ENCODE assay signal across 37 cellular contexts in genomic region chr3:184066211-184066610, GRCh38. TPM values are rescaled to one million over a fixed set of nuclear protein-coding genes. Genes with fewer than 3 reads are reported as not detected.
"Had no signal": no experiment of that assay in that cellular context is flagged by ENCODE, and none has a peak within 500 bp of the region (broad histone marks: within the 10 kb centered on the region; RNA-seq: fewer than 3 reads in every experiment).

No MANE protein-coding gene starts in this region.

- H3K27me3 Mint-ChIP-seq: type B pancreatic cell had no signal

- H3K4me1 ChIP-seq: right lobe of liver, uterus had no signal

- DNase-seq: activated CD4-positive, alpha-beta T cell treated with anti-CD3 and anti-CD28 coated beads for 4 hours; activated CD4-positive, alpha-beta T cell treated with anti-CD3 and anti-CD28 coated beads, Interleukin-2, amount 50 U/mL, for 4 hours; activated CD8-positive, alpha-beta memory T cell treated with anti-CD3 and anti-CD28 coated beads for 24 hours; activated effector memory CD4-positive, alpha-beta T cell treated with anti-CD3 and anti-CD28 coated beads, Interleukin-2, amount 50 U/mL, for 16 hours; activated naive CD4-positive, alpha-beta T cell treated with anti-CD3 and anti-CD28 coated beads for 36 hours; activated naive CD8-positive, alpha-beta T cell treated with anti-CD3 and anti-CD28 coated beads for 36 hours; amniotic stem cell; brain microvascular endothelial cell; dorsolateral prefrontal cortex; effector memory CD4-positive, alpha-beta T cell; erythroblast; foreskin fibroblast; hippocampal formation; immature natural killer cell; kidney; left colon; naive B cell; nephron progenitor cell; right lobe of liver; stimulated activated CD4-positive, alpha-beta T cell treated with anti-CD3 and anti-CD28 coated beads, Interleukin-4, amount 100 ng/mL, for 1 hour; stimulated activated naive CD8-positive, alpha-beta T cell treated with anti-CD3 and anti-CD28 coated beads, Interleukin-15, Interleukin-2, amounts not matched to agents 100 U/mL and 50 U/mL, for 24 hours; T-helper 9 cell; uterus had no signal

- H3K9me3 Mint-ChIP-seq: immature natural killer cell had no signal

- H3K27ac ChIP-seq: brain microvascular endothelial cell, coronary artery, dorsolateral prefrontal cortex, neutrophil, right lobe of liver, thoracic aorta, uterus, VCaP had no signal

- H3K4me3 Mint-ChIP-seq: activated naive CD4-positive, alpha-beta T cell treated with anti-CD3 and anti-CD28 coated beads for 36 hours; activated naive CD8-positive, alpha-beta T cell treated with anti-CD3 and anti-CD28 coated beads for 36 hours; immature natural killer cell; mesothelial cell of epicardium; naive B cell; nephron progenitor cell; type B pancreatic cell had no signal

- H3K4me3 ChIP-seq: coronary artery, dorsolateral prefrontal cortex, right lobe of liver, thoracic aorta, uterus had no signal

- H3K27me3 ChIP-seq: brain microvascular endothelial cell, dorsolateral prefrontal cortex, neutrophil, right lobe of liver, uterus had no signal

- H3K4me1 Mint-ChIP-seq: activated naive CD8-positive, alpha-beta T cell treated with anti-CD3 and anti-CD28 coated beads for 36 hours; immature natural killer cell; mesothelial cell of epicardium; naive B cell had no signal

- H3K36me3 ChIP-seq: brain microvascular endothelial cell, neutrophil, right lobe of liver, thoracic aorta, uterus had no signal

- H3K36me3 Mint-ChIP-seq: immature natural killer cell, mesothelial cell of epicardium, type B pancreatic cell had no signal

- ATAC-seq: left colon; right lobe of liver; stimulated activated naive CD8-positive, alpha-beta T cell treated with anti-CD3 and anti-CD28 coated beads, Interleukin-15, Interleukin-2, amounts not matched to agents 100 U/mL and 50 U/mL, for 24 hours had no signal

- H3K27ac Mint-ChIP-seq: activated naive CD4-positive, alpha-beta T cell treated with anti-CD3 and anti-CD28 coated beads for 36 hours; activated naive CD8-positive, alpha-beta T cell treated with anti-CD3 and anti-CD28 coated beads for 36 hours; immature natural killer cell; mesothelial cell of epicardium; naive B cell; nephron progenitor cell; type B pancreatic cell had no signal

- H3K9me3 ChIP-seq: neutrophil, right lobe of liver, thoracic aorta, uterus had no signal

RNA-seq across cellular contexts. Expression of gene HTR3C, which starts 13.4 kb away (rescaled TPM):
- total RNA-seq: activated naive CD4-positive, alpha-beta T cell treated with anti-CD3 and anti-CD28 coated beads for 36 hours; activated naive CD8-positive, alpha-beta T cell treated with anti-CD3 and anti-CD28 coated beads for 36 hours; astrocyte; cardiac septum; cerebellum; dorsolateral prefrontal cortex; kidney; left colon; lower leg skin; mesothelial cell of epicardium; osteocyte; posterior vena cava; renal cortical epithelial cell; right lobe of liver; skeletal muscle tissue; thoracic aorta had no signal
- polyA plus RNA-seq: immature natural killer cell had no signal

RNA-seq across cellular contexts. Expression of gene HTR3E, which starts 30.7 kb away (rescaled TPM):
- total RNA-seq: activated naive CD4-positive, alpha-beta T cell treated with anti-CD3 and anti-CD28 coated beads for 36 hours; activated naive CD8-positive, alpha-beta T cell treated with anti-CD3 and anti-CD28 coated beads for 36 hours; astrocyte; cardiac septum; cerebellum; dorsolateral prefrontal cortex; kidney; lower leg skin; mesothelial cell of epicardium; osteocyte; posterior vena cava; renal cortical epithelial cell; right lobe of liver; skeletal muscle tissue; thoracic aorta; uterus had no signal
- polyA plus RNA-seq: immature natural killer cell had no signal

RNA-seq across cellular contexts. Expression of gene HTR3D, which starts 34.7 kb away (rescaled TPM):
- total RNA-seq: activated naive CD4-positive, alpha-beta T cell treated with anti-CD3 and anti-CD28 coated beads for 36 hours; activated naive CD8-positive, alpha-beta T cell treated with anti-CD3 and anti-CD28 coated beads for 36 hours; astrocyte; cardiac septum; cerebellum; dorsolateral prefrontal cortex; kidney; left colon; lower leg skin; mesothelial cell of epicardium; osteocyte; posterior vena cava; right lobe of liver; skeletal muscle tissue; thoracic aorta; uterus had no signal
- polyA plus RNA-seq: immature natural killer cell had no signal
